In the genomic region with DNA sequence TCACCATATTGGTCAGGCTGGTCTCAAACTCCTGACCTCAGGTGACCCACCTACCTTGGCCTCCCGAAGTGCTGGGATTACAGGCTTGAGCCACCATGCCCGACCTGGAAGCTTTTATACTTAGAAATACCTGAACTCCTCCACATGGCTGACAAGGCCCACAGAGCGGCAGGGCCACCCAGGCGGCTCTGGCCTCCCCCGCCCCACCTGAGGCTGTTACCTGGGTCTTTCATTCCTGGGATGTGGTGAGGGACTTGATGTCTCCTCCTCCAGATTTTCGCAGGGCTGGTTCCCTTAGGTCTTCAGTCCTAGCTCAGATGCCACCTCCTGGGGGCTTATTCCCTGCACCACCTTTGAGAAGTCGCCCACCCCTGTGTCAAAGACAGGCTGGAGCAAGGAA, we compare ENCODE assay signal across 13 cellular contexts.
A peak's percentile ranks its signal among the peaks of the same experiment; 100 is the strongest.
DNase-seq lines count a peak whose midpoint lies in the region; ATAC-seq and TF ChIP-seq lines count a peak whose summit lies in the region.
"Had no signal": no experiment of that assay in that cellular context is flagged by ENCODE, and none has a peak within 500 bp of the region (broad histone marks: within the 10 kb centered on the region; RNA-seq: fewer than 3 reads in every experiment).

No MANE protein-coding gene starts in this region.

- no peak for ATAC-seq in heart right ventricle
- ATAC-seq in Right ventricle myocardium inferior, result no peak
- ATAC-seq in psoas muscle, result no peak
- no peak for ATAC-seq in GM21515 (IDR thresholded peaks at IDR 0.05; ENCODE audit: unreplicated experiment)
- ATAC-seq: CD8-positive, alpha-beta T cell had no signal

- no peak overlapping the region for H3K4ac ChIP-seq in mesenchymal stem cell (ENCODE audit: low read depth in 1 of 2, low read length in 2 of 2)

- H3K9ac ChIP-seq in mesenchymal stem cell (ENCODE audit: low read length), result no peak overlapping the region
- H3K9ac ChIP-seq: BLaER1 treated with 17β-estradiol and CSF1 and Interleukin-3, amounts not matched to agents 10 nM and 100 nM had no signal

- H3K27ac ChIP-seq in heart right ventricle (peak overlapping the region in 8 of 10 donors; percentile 24 to 86 (median 74)), mesenchymal stem cell (ENCODE audit: low read length, poor library complexity, severe bottlenecking) (no peak overlapping the region), psoas muscle (peak overlapping the region; percentile 71)
- H3K27ac ChIP-seq: BLaER1 treated with 17β-estradiol and CSF1 and Interleukin-3, amounts not matched to agents 10 nM and 100 nM had no signal

- no peak overlapping the region for H2BK5ac ChIP-seq in mesenchymal stem cell (ENCODE audit: low read depth, low read length, poor library complexity, severe bottlenecking)

- no peak overlapping the region for H3K18ac ChIP-seq in mesenchymal stem cell (ENCODE audit: low read depth in 1 of 2, low read length in 2 of 2)

- no peaks in the 10 kb centered on the region for H3K27me3 ChIP-seq in heart right ventricle
- H3K27me3 ChIP-seq in H7 (ENCODE audit: control insufficient read depth, insufficient read depth, low read length), result no peaks in the 10 kb centered on the region
- H3K27me3 ChIP-seq in mesenchymal stem cell (ENCODE audit: control insufficient read depth in 1 of 2, insufficient read depth in 1 of 2, low read length in 2 of 2), result peaks cover 0 to 6% of the 10 kb centered on the region in 2 experiments
- H3K27me3 ChIP-seq in psoas muscle (ENCODE audit: insufficient read depth in 3 of 3, low read length in 2 of 3), result no peaks in the 10 kb centered on the region
- H3K27me3 ChIP-seq: BLaER1 treated with 17β-estradiol and CSF1 and Interleukin-3, amounts not matched to agents 10 nM and 100 nM had no signal

- no peak overlapping the region for H2AK5ac ChIP-seq in mesenchymal stem cell (ENCODE audit: low read length, severe bottlenecking)

- H2BK120ac ChIP-seq in mesenchymal stem cell (ENCODE audit: low read depth, low read length), result no peak overlapping the region

- H2AFZ ChIP-seq in mesenchymal stem cell (ENCODE audit: low read depth, low read length), result no peak overlapping the region

- no peaks in the 10 kb centered on the region for H3K79me1 ChIP-seq in mesenchymal stem cell (replicated peaks; ENCODE audit: low read length, poor library complexity, severe bottlenecking)

- H3K4me1 ChIP-seq in heart right ventricle, result peaks cover 0 to 54% (median 10%) of the 10 kb centered on the region in 9 donors
- peaks cover 5% of the 10 kb centered on the region for H3K4me1 ChIP-seq in mesenchymal stem cell (ENCODE audit: control insufficient read depth, insufficient read depth, low read depth, low read length)
- H3K4me1 ChIP-seq in psoas muscle, result peaks cover 31% of the 10 kb centered on the region

- H4K91ac ChIP-seq in mesenchymal stem cell (ENCODE audit: low read length), result no peak overlapping the region

- H3K23ac ChIP-seq in mesenchymal stem cell (ENCODE audit: low read length in 2 of 2), result no peak overlapping the region

- no peak overlapping the region for H2BK12ac ChIP-seq in mesenchymal stem cell (ENCODE audit: low read length in 2 of 2)

- no peak overlapping the region for H4K8ac ChIP-seq in mesenchymal stem cell (ENCODE audit: low read length)

- TF ChIP-seq CTCF in heart right ventricle (IDR thresholded peaks at IDR 0.05) (no peak), psoas muscle (IDR thresholded peaks at IDR 0.05) (no peak)

- H3K4me2 ChIP-seq in mesenchymal stem cell (ENCODE audit: low read length, poor library complexity, severe bottlenecking), result no peak overlapping the region

- intact Hi-C loops in heart right ventricle (cut with DNase I) (loop anchor here in 1 of 10 donors (10.0 kb wide), 1 partner anchor 154 kb away; no protein-coding TSS in a partner anchor), Right ventricle myocardium inferior (cut with DNase I) (no loop called here), psoas muscle (cut with DNase I) (loop anchor here in 1 of 2 donors (5.0 kb wide), 1 partner anchor 187 kb away; no protein-coding TSS in a partner anchor)

- peak overlapping the region; percentile 6 for H2BK15ac ChIP-seq in mesenchymal stem cell (ENCODE audit: low read depth, poor library complexity, severe bottlenecking)

- H3K36me3 ChIP-seq in heart right ventricle (no peaks in the 10 kb centered on the region), H7 (replicated peaks; ENCODE audit: control insufficient read depth, insufficient read depth, low read length) (no peaks in the 10 kb centered on the region), mesenchymal stem cell (ENCODE audit: control insufficient read depth in 1 of 2, insufficient read depth in 2 of 2, low read depth in 1 of 2, low read length in 2 of 2) (no peaks in the 10 kb centered on the region), psoas muscle (ENCODE audit: insufficient read depth in 1 of 2, low read depth in 1 of 2) (no peaks in the 10 kb centered on the region)
- H3K36me3 ChIP-seq: BLaER1 treated with 17β-estradiol and CSF1 and Interleukin-3, amounts not matched to agents 10 nM and 100 nM had no signal

- H3K14ac ChIP-seq in mesenchymal stem cell (ENCODE audit: low read length in 2 of 2), result no peak overlapping the region

- DNase-seq in heart right ventricle, result no peak
- DNase-seq in Right ventricle myocardium inferior (ENCODE audit: missing footprints), result no peak
- peak; percentile 34 for DNase-seq in H7
- DNase-seq in mesenchymal stem cell, result no peak
- DNase-seq in psoas muscle, result no peak
- DNase-seq in UCSD-AML1 (lab: John Stamatoyannopoulos, UW; ENCODE audit: unreplicated experiment), result no peak
- DNase-seq: Calu3; CD8-positive, alpha-beta T cell; DMS79 treated with DMSO at 0.1 percent for 48 hours; GF-D8; HCEC 1CT had no signal

- H3K4me3 ChIP-seq in heart right ventricle (no peak overlapping the region), H7 (ENCODE audit: insufficient read depth, low read depth, low read length) (no peak overlapping the region), mesenchymal stem cell (ENCODE audit: insufficient read depth in 1 of 2, low read depth in 1 of 2, low read length in 2 of 2) (no peak overlapping the region), psoas muscle (no peak overlapping the region)
- H3K4me3 ChIP-seq: BLaER1 treated with 17β-estradiol and CSF1 and Interleukin-3, amounts not matched to agents 10 nM and 100 nM had no signal

- H3K9me3 ChIP-seq in heart right ventricle (no peaks in the 10 kb centered on the region), mesenchymal stem cell (ENCODE audit: control insufficient read depth, low read length) (no peaks in the 10 kb centered on the region), psoas muscle (no peaks in the 10 kb centered on the region)

- WGBS in heart right ventricle, 2 donors, result 90 to 95% methylated on average over 7 of the region's 7 CpGs
- 90% methylated on average over 6 of the region's 7 CpGs for WGBS in mesenchymal stem cell
- 85 to 92% (median 87%) methylated on average over 7 of the region's 7 CpGs for WGBS in psoas muscle, 3 donors
